17 cellular contexts compared by ENCODE assay signal in genomic region chr16:87832759-87833502, GRCh38. TPM values are rescaled to one million over a fixed set of nuclear protein-coding genes. Genes with fewer than 3 reads are reported as not detected.
DNase-seq lines count a peak whose midpoint lies in the region; ATAC-seq, FAIRE-seq and TF ChIP-seq lines count a peak whose summit lies in the region.
"Had no signal": no experiment of that assay in that cellular context is flagged by ENCODE, and none has a peak within 500 bp of the region (broad histone marks: within the 10 kb centered on the region; RNA-seq: fewer than 3 reads in every experiment).

No MANE protein-coding gene starts in this region.

- H3K27ac ChIP-seq in BLaER1 treated with 17β-estradiol and CSF1 and Interleukin-3, amounts not matched to agents 10 nM and 100 nM: peak overlapping the region in 8 of 11 experiments; percentile 27 to 56 (median 41); a peak in 14 of 22 replicates
- peak overlapping the region; percentile 13; the same call in 1 of the 2 replicates for H3K27ac ChIP-seq in HCT116 (ENCODE audit: low read depth, low read length)
- peak overlapping the region; percentile 68 for H3K27ac ChIP-seq in SU-DHL-6 (ENCODE audit: low read depth, low read length)
- no peak overlapping the region for H3K27ac ChIP-seq in heart right ventricle
- H3K27ac ChIP-seq: neural progenitor cell had no signal

- H3K4me1 ChIP-seq in BLaER1 treated with 17β-estradiol and CSF1 and Interleukin-3, amounts not matched to agents 10 nM and 100 nM: peaks cover 82 to 100% (median 100%) of the 10 kb centered on the region in 10 experiments
- no peaks in the 10 kb centered on the region for H3K4me1 ChIP-seq in HCT116 (ENCODE audit: control insufficient read depth in 1 of 2, insufficient read depth in 2 of 2, low read length in 2 of 2)
- peaks cover 0 to 13% (median 0%) of the 10 kb centered on the region in 9 donors for H3K4me1 ChIP-seq in heart right ventricle

- POLR2A ChIA-PET in HCT116 (lab: Charles Lee): interaction anchor here (0.7 to 1.2 kb wide), 3 partner anchors 17 to 68 kb away, joined by 3 read pairs; no protein-coding TSS in a partner anchor

- peak overlapping the region; percentile 78 to 96 (median 89) for H3K4me2 ChIP-seq in BLaER1 treated with 17β-estradiol and CSF1 and Interleukin-3, amounts not matched to agents 10 nM and 100 nM
- no peak overlapping the region for H3K4me2 ChIP-seq in HCT116 (ENCODE audit: low read length)
- peak overlapping the region; percentile 7 for H3K4me2 ChIP-seq in SU-DHL-6 (ENCODE audit: low read depth, low read length, poor library complexity, severe bottlenecking)
- H3K4me2 ChIP-seq: neural progenitor cell had no signal

- DNase-seq in HCT116 (ENCODE audit: low read depth, low spot score) (no peak), medulla oblongata (ENCODE audit: extremely low spot score) (peak; percentile 56), GM19239 (ENCODE audit: insufficient read length, low spot score) (no peak), heart right ventricle (no peak)
- DNase-seq: activated CD8-positive, alpha-beta T cell treated with anti-CD3 and anti-CD28 coated beads for 36 hours; activated gamma-delta T cell treated with Interleukin-2 at 50 U/mL for 16 hours; cortex of kidney; erythroblast; H9; mammary epithelial cell; NCI-H1417 treated with DMSO at 0.1 percent for 48 hours; NK-92 treated with Interleukin-12 subunit alpha and Interleukin-12 subunit beta, amount 100 ng/mL, for 24 hours had no signal

- no peaks in the 10 kb centered on the region for H3K9me3 ChIP-seq in BLaER1 treated with 17β-estradiol and CSF1 and Interleukin-3, amounts not matched to agents 10 nM and 100 nM (replicated peaks in 1 of 11)
- H3K9me3 ChIP-seq in HCT116 (ENCODE audit: control insufficient read depth in 1 of 2, insufficient read depth in 1 of 2, low read depth in 1 of 2, low read length in 2 of 2) (no peaks in the 10 kb centered on the region), SU-DHL-6 (ENCODE audit: insufficient read depth, low read length) (no peaks in the 10 kb centered on the region), heart right ventricle (no peaks in the 10 kb centered on the region)

- TF ChIP-seq CTCF in HCT116 (IDR thresholded peaks at IDR 0.05 in 2 of 3, conservative IDR thresholded peaks at IDR 0.05 in 1 of 3; ENCODE audit: borderline replicate concordance in 1 of 3, insufficient read depth in 1 of 3, low read depth in 2 of 3, low read length in 2 of 3) (no peak), SU-DHL-6 (IDR thresholded peaks at IDR 0.05; ENCODE audit: insufficient read depth, low read length, poor library complexity, severe bottlenecking) (no peak), heart right ventricle (IDR thresholded peaks at IDR 0.05) (no peak)

- CTCF ChIA-PET in HCT116 (lab: Charles Lee): no interaction called here

- no peak for TF ChIP-seq POLR2A in HCT116 (IDR thresholded peaks at IDR 0.05; ENCODE audit: borderline replicate concordance, extremely low read depth, insufficient read depth, insufficient read length)

- H3F3A ChIP-seq in SU-DHL-6 (ENCODE audit: insufficient read depth): peaks cover 15% of the 10 kb centered on the region

- 93 to 96% methylated on average over 34 of the region's 34 CpGs for WGBS in heart right ventricle, 2 donors

- H4K20me1 ChIP-seq in BLaER1 treated with 17β-estradiol and CSF1 and Interleukin-3, amounts not matched to agents 10 nM and 100 nM: peaks cover 40 to 100% (median 96%) of the 10 kb centered on the region in 11 experiments; a peak in 21 of 22 replicates
- H4K20me1 ChIP-seq in HCT116 (ENCODE audit: insufficient read depth): no peaks in the 10 kb centered on the region; the same call in 1 of the 2 replicates
- H4K20me1 ChIP-seq in SU-DHL-6 (ENCODE audit: low read depth, low read length): no peaks in the 10 kb centered on the region

- H3K9me2 ChIP-seq in HCT116 (ENCODE audit: insufficient read depth) (no peaks in the 10 kb centered on the region), SU-DHL-6 (replicated peaks; ENCODE audit: insufficient read depth, low read length) (no peaks in the 10 kb centered on the region)

- H3K27me3 ChIP-seq in BLaER1 treated with 17β-estradiol and CSF1 and Interleukin-3, amounts not matched to agents 10 nM and 100 nM: peaks cover 0 to 57% (median 0%) of the 10 kb centered on the region in 11 experiments; a peak in 7 of 22 replicates
- no peaks in the 10 kb centered on the region for H3K27me3 ChIP-seq in HCT116 (ENCODE audit: insufficient read depth, low read length)
- H3K27me3 ChIP-seq in SU-DHL-6 (ENCODE audit: low read length): no peaks in the 10 kb centered on the region
- H3K27me3 ChIP-seq in heart right ventricle: no peaks in the 10 kb centered on the region
- H3K27me3 ChIP-seq: neural progenitor cell had no signal

- 0 out of 20 replicates have a peak overlapping the region, but pooled peaks of 2 of the 10 experiments have one; percentile 4 to 22 for H3K4me3 ChIP-seq in BLaER1 treated with 17β-estradiol and CSF1 and Interleukin-3, amounts not matched to agents 10 nM and 100 nM
- H3K4me3 ChIP-seq in HCT116 (replicated peaks in 1 of 2; ENCODE audit: low read depth in 1 of 2, low read length in 2 of 2) (no peak overlapping the region), SU-DHL-6 (ENCODE audit: insufficient read depth, low read length, poor library complexity, severe bottlenecking) (no peak overlapping the region), heart right ventricle (no peak overlapping the region)
- H3K4me3 ChIP-seq: neural progenitor cell had no signal

- intact Hi-C loops in HCT116 (cut with micrococcal nuclease) (no loop called here), heart right ventricle (cut with DNase I) (no loop called here)

- ATAC-seq in HCT116 (no peak), HG02678 (IDR thresholded peaks at IDR 0.05; ENCODE audit: unreplicated experiment) (no peak), GM21423 (IDR thresholded peaks at IDR 0.05; ENCODE audit: unreplicated experiment) (no peak), heart right ventricle (no peak)
- ATAC-seq: activated CD8-positive, alpha-beta T cell treated with anti-CD3 and anti-CD28 coated beads for 36 hours had no signal

- BruUV-seq in HCT116 (replicated peaks; lab: Mats Ljungman, UMichigan): no TSS peak

- H3K9ac ChIP-seq in BLaER1 treated with 17β-estradiol and CSF1 and Interleukin-3, amounts not matched to agents 10 nM and 100 nM: peak overlapping the region in 8 of 11 experiments; percentile 11 to 63 (median 44); a peak in 12 of 22 replicates
- no peak overlapping the region for H3K9ac ChIP-seq in HCT116 (ENCODE audit: low read length)
- peak overlapping the region; percentile 12; the same call in 1 of the 2 replicates for H3K9ac ChIP-seq in SU-DHL-6 (ENCODE audit: low read length)
- H3K9ac ChIP-seq: neural progenitor cell had no signal

- RAD21 ChIA-PET in HCT116 (lab: Charles Lee; ENCODE audit: low non-redundant PET in 1 of 2, low total read pairs in 2 of 2, uncharacterized antibody in 2 of 2, unreplicated experiment in 2 of 2): interaction anchor here in 1 of 2 experiments (0.9 kb wide), 1 partner anchor 38 kb away, joined by 3 read pairs; no protein-coding TSS in a partner anchor

- peaks cover 63 to 90% (median 82%) of the 10 kb centered on the region in 11 experiments for H3K36me3 ChIP-seq in BLaER1 treated with 17β-estradiol and CSF1 and Interleukin-3, amounts not matched to agents 10 nM and 100 nM
- peaks cover 46 to 76% of the 10 kb centered on the region in 2 experiments; a peak in 3 of 4 replicates for H3K36me3 ChIP-seq in HCT116 (ENCODE audit: control insufficient read depth in 1 of 2, insufficient read depth in 2 of 2, low read length in 2 of 2)
- H3K36me3 ChIP-seq in SU-DHL-6 (ENCODE audit: low read length): no peaks in the 10 kb centered on the region; the same call in 1 of the 2 replicates
- H3K36me3 ChIP-seq in heart right ventricle: peaks cover 0 to 69% (median 0%) of the 10 kb centered on the region in 9 donors
- H3K36me3 ChIP-seq: neural progenitor cell had no signal

- H2AFZ ChIP-seq in HCT116 (ENCODE audit: low read depth, low read length, poor library complexity, severe bottlenecking): no peak overlapping the region
- no peak overlapping the region for H2AFZ ChIP-seq in SU-DHL-6 (ENCODE audit: low read depth, low read length, severe bottlenecking)
- H2AFZ ChIP-seq: neural progenitor cell had no signal

- FAIRE-seq in GM19239 (lab: Jason Lieb, UNC): no peak

- H3K79me2 ChIP-seq in HCT116 (ENCODE audit: insufficient read depth, low read length) (peaks cover 4% of the 10 kb centered on the region; the same call in 1 of the 2 replicates), SU-DHL-6 (ENCODE audit: insufficient read depth, low read length) (no peaks in the 10 kb centered on the region)

- TF ChIP-seq RAD21 in HCT116 (IDR thresholded peaks at IDR 0.05; ENCODE audit: low read depth): no peak

TF ChIP-seq in HCT116, 20 proteins besides CTCF, POLR2A, EP300 and RAD21:
- no peak for TF ChIP-seq FOSL1 (IDR thresholded peaks at IDR 0.05; ENCODE audit: low read depth)
- peak; percentile 37; the same call in 1 of the 2 replicates for TF ChIP-seq POLR2AphosphoS5 (IDR thresholded peaks at IDR 0.05; ENCODE audit: low read depth, low read length)

RNA-seq across cellular contexts. Expression of gene SLC7A5, which starts 36.4 kb away (rescaled TPM):
- total RNA-seq in HCT116 (2021; ENCODE audit: unreplicated experiment): 482 TPM
- polyA plus RNA-seq in HCT116 (2012): 533 and 540 TPM in 2 replicates
- total RNA-seq in heart right ventricle: 10 to 100 TPM in 2 of 10 donors, 1 to 10 TPM in 8; 1.2 to 15.3 (median 4.1) TPM
- polyA plus RNA-seq in heart right ventricle: 1 to 10 TPM; 3.5 to 4.7 TPM

Comparison
In these comparisons a context has a peak if more than half of its experiments do, and no peak if none do; other contexts are left out.
1. H3K27ac ChIP-seq: peak in BLaER1 treated with 17β-estradiol and CSF1 and Interleukin-3, amounts not matched to agents 10 nM and 100 nM (8 of 11), HCT116 (single experiment) and SU-DHL-6 (single experiment); none in heart right ventricle (0 of 10).
2. RNA of gene SLC7A5, which starts 36.4 kb away (total RNA-seq): 482 TPM in HCT116 (single experiment); 1.2 to 15.3 TPM in heart right ventricle; every median in the first group is over 10 times any median in the second.